Comparison of ENCODE assay signal across 12 cellular contexts in the genomic region with DNA sequence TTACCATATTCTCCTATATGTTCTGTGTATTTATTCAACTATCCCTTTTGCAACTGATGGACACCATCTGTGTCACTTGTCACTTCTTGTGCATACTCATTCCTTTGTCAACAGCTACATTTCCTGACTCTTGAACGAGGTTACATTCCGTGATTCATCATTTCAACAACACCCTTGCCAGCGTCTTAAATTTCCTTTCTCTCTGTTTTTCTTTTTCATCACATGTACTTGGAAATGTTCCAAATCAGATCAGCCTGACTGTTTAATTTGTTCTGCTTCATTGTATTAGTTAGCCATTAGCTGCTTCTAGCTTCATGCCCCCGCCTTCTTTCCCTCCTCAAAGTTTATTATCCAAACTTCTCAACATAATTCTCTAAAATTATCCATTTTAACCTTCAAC.
DNase-seq lines count a peak whose midpoint lies in the region; TF ChIP-seq lines count a peak whose summit lies in the region.
"Had no signal": no experiment of that assay in that cellular context is flagged by ENCODE, and none has a peak within 500 bp of the region (broad histone marks: within the 10 kb centered on the region; RNA-seq: fewer than 3 reads in every experiment).

No MANE protein-coding gene starts in this region.

- H2AK5ac ChIP-seq in trophoblast cell (ENCODE audit: low read length), result no peak overlapping the region

- H3K79me1 ChIP-seq in trophoblast cell (ENCODE audit: low read length), result no peaks in the 10 kb centered on the region

- no peak overlapping the region for H3K4ac ChIP-seq in trophoblast cell (ENCODE audit: low read depth, low read length)

- DNase-seq in AG09309 (ENCODE audit: low read depth) (peak; percentile 50), HPDE6-E6E7 (ENCODE audit: extremely low spot score) (peak; percentile 22), glomerular visceral epithelial cell (ENCODE audit: extremely low spot score) (peak; percentile 80), trophoblast cell (no peak), G401 (ENCODE audit: low spot score) (no peak), tibial artery (no peak), NCI-H146 treated with DMSO at 0.1 percent for 48 hours (lab: John Stamatoyannopoulos, UW; ENCODE audit: unreplicated experiment) (no peak)
- DNase-seq: anterior cingulate cortex; CD8-positive, alpha-beta T cell; NCI-H1694 treated with DMSO at 0.1 percent for 48 hours; stimulated activated CD4-positive, alpha-beta T cell treated with anti-CD3 and anti-CD28 coated beads, Interleukin-4, amount 100 ng/mL, for 4 hours had no signal

- H3K23ac ChIP-seq in trophoblast cell (ENCODE audit: low read length), result no peak overlapping the region

- H2AFZ ChIP-seq in trophoblast cell (ENCODE audit: insufficient read depth, low read length, poor library complexity), result no peak overlapping the region

- H3K4me1 ChIP-seq in trophoblast cell (ENCODE audit: control insufficient read depth in 1 of 2, insufficient read depth in 2 of 2, low read length in 2 of 2) (peaks cover 0 to 2% of the 10 kb centered on the region in 2 experiments), tibial artery (peaks cover 0 to 5% (median 0%) of the 10 kb centered on the region in 4 donors)

- H3K27me3 ChIP-seq in trophoblast cell (ENCODE audit: insufficient read depth, low read length) (no peaks in the 10 kb centered on the region), tibial artery (no peaks in the 10 kb centered on the region)

- H3K4me3 ChIP-seq in AG09309 (ENCODE audit: control insufficient read depth, low read depth, low read length) (no peak overlapping the region), trophoblast cell (ENCODE audit: low read depth, low read length) (no peak overlapping the region), tibial artery (no peak overlapping the region)

- no peak overlapping the region for H3K18ac ChIP-seq in trophoblast cell (ENCODE audit: low read length)

- intact Hi-C loops in tibial artery (cut with DNase I; ENCODE audit: low total_unique reads), result no loop called here

- H4K12ac ChIP-seq in trophoblast cell (ENCODE audit: low read depth, low read length), result no peak overlapping the region

- in situ Hi-C loops in G401 (cut with HindIII; ENCODE audit: low sequenced_read_pairs), result no loop called here

- no peak overlapping the region for H3K9ac ChIP-seq in trophoblast cell (ENCODE audit: low read length)

- no peak overlapping the region for H3K4me2 ChIP-seq in trophoblast cell (ENCODE audit: low read length)

- H3K9me3 ChIP-seq in trophoblast cell (ENCODE audit: insufficient read depth, low read depth, low read length) (no peaks in the 10 kb centered on the region), tibial artery (no peaks in the 10 kb centered on the region)

- TF ChIP-seq CTCF in AG09309 (IDR thresholded peaks at IDR 0.05; ENCODE audit: control insufficient read depth, insufficient read depth, low read depth, low read length, missing control alignments) (no peak), VCaP (conservative IDR thresholded peaks at IDR 0.05) (no peak), tibial artery (IDR thresholded peaks at IDR 0.05) (no peak)

- no peak overlapping the region for H2BK120ac ChIP-seq in trophoblast cell (ENCODE audit: insufficient read depth, low read length, poor library complexity)

- no peak overlapping the region for H2BK5ac ChIP-seq in trophoblast cell (ENCODE audit: low read depth, low read length, poor library complexity)

- no peak overlapping the region for H3K14ac ChIP-seq in trophoblast cell (ENCODE audit: low read length)

- H3K36me3 ChIP-seq in trophoblast cell (ENCODE audit: control insufficient read depth in 1 of 2, insufficient read depth in 2 of 2, low read length in 2 of 2) (no peaks in the 10 kb centered on the region), tibial artery (no peaks in the 10 kb centered on the region)

- WGBS in trophoblast cell (ENCODE audit: extremely low coverage, insufficient coverage, insufficient read length), result 100% methylated on average over 1 of the region's 4 CpGs

- no peak overlapping the region for H4K91ac ChIP-seq in trophoblast cell (ENCODE audit: low read depth, low read length)

- no peak overlapping the region for H2BK12ac ChIP-seq in trophoblast cell (ENCODE audit: low read length)

- H3K79me2 ChIP-seq in trophoblast cell (ENCODE audit: control insufficient read depth, insufficient read depth, low read length, poor library complexity), result no peaks in the 10 kb centered on the region

- no peak overlapping the region for H4K8ac ChIP-seq in trophoblast cell (ENCODE audit: low read depth, low read length)

- H3K27ac ChIP-seq in VCaP (peak overlapping the region; percentile 76), trophoblast cell (ENCODE audit: low read depth, low read length) (no peak overlapping the region), tibial artery (no peak overlapping the region)

Comparison
In these comparisons a context has a peak if more than half of its experiments do, and no peak if none do; other contexts are left out.
1. DNase-seq: peak in AG09309 (single experiment), HPDE6-E6E7 (single experiment) and glomerular visceral epithelial cell (single experiment); none in trophoblast cell (0 of 2), G401 (single experiment), tibial artery (0 of 2) and NCI-H146 treated with DMSO at 0.1 percent for 48 hours (single experiment).